12 cellular contexts compared by ENCODE assay signal in the genomic region with DNA sequence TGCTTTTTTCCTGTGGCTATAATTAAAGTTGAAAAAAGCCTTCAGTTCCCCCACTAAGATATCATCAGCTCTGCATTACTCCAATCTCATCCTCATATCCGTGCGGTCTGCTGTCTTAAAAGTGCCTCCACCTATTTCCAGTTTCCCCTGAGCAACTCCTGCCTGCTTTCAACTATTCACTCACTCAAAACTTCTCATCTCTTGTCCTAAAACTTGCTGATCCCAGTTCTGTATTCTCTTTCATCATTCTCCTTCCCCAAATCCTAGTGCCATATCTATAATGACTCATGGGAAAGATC. TPM values are rescaled to one million over a fixed set of nuclear protein-coding genes. Genes with fewer than 3 reads are reported as not detected.
DNase-seq lines count a peak whose midpoint lies in the region; ATAC-seq, FAIRE-seq and TF ChIP-seq lines count a peak whose summit lies in the region.
"Had no signal": no experiment of that assay in that cellular context is flagged by ENCODE, and none has a peak within 500 bp of the region (broad histone marks: within the 10 kb centered on the region; RNA-seq: fewer than 3 reads in every experiment).

No MANE protein-coding gene starts in this region.

- no peak for FAIRE-seq in frontal cortex (lab: Jason Lieb, UNC)

- H3K4me3 ChIP-seq in RWPE2 (ENCODE audit: severe bottlenecking): no peak overlapping the region
- no peak overlapping the region for H3K4me3 ChIP-seq in smooth muscle cell

- no peak overlapping the region for H2AFZ ChIP-seq in smooth muscle cell (ENCODE audit: low read depth)
- H2AFZ ChIP-seq: parathyroid adenoma had no signal

- no peak for TF ChIP-seq CTCF in activated CD8-positive, alpha-beta T cell treated with anti-CD3 and anti-CD28 coated beads for 36 hours (IDR thresholded peaks at IDR 0.05)
- TF ChIP-seq CTCF in RWPE2 (IDR thresholded peaks at IDR 0.05; ENCODE audit: poor library complexity, severe bottlenecking) (no peak), smooth muscle cell (IDR thresholded peaks at IDR 0.05; ENCODE audit: borderline replicate concordance, insufficient read depth, poor library complexity, severe bottlenecking) (no peak)

- H3K27me3 ChIP-seq in RWPE2 (ENCODE audit: insufficient read depth, poor library complexity, severe bottlenecking): no peaks in the 10 kb centered on the region
- no peaks in the 10 kb centered on the region for H3K27me3 ChIP-seq in smooth muscle cell (ENCODE audit: low read depth)

- no peak overlapping the region for H3K4me3 Mint-ChIP-seq in activated CD8-positive, alpha-beta T cell treated with anti-CD3 and anti-CD28 coated beads for 36 hours
- H3K4me3 Mint-ChIP-seq in activated CD8-positive, alpha-beta T cell treated with anti-CD3 and anti-CD28 coated beads, Interleukin-2, amount 10 ng/mL, durations not matched to agents 7 days and 5 days: no peak overlapping the region
- H3K4me3 Mint-ChIP-seq in dendritic cell treated with granulocyte-macrophage colony-stimulating factor and Interleukin-4, amounts not matched to agents 40 ng/mL and 50 ng/mL, for 4 days: no peak overlapping the region

- H3K4me1 Mint-ChIP-seq in activated CD8-positive, alpha-beta T cell treated with anti-CD3 and anti-CD28 coated beads for 36 hours (ENCODE audit: low read depth): peaks cover 29% of the 10 kb centered on the region
- peaks cover 3% of the 10 kb centered on the region for H3K4me1 Mint-ChIP-seq in activated CD8-positive, alpha-beta T cell treated with anti-CD3 and anti-CD28 coated beads, Interleukin-2, amount 10 ng/mL, durations not matched to agents 7 days and 5 days (ENCODE audit: low read depth)
- H3K4me1 Mint-ChIP-seq in dendritic cell treated with granulocyte-macrophage colony-stimulating factor and Interleukin-4, amounts not matched to agents 40 ng/mL and 50 ng/mL, for 4 days (ENCODE audit: low read depth): peaks cover 21% of the 10 kb centered on the region

- H3K27ac ChIP-seq in RWPE2 (ENCODE audit: poor library complexity, severe bottlenecking): peak overlapping the region; percentile 59
- H3K27ac ChIP-seq in smooth muscle cell (ENCODE audit: low read depth): peak overlapping the region; percentile 98
- H3K27ac ChIP-seq: parathyroid adenoma had no signal

- no peaks in the 10 kb centered on the region for H3K9me3 Mint-ChIP-seq in activated CD8-positive, alpha-beta T cell treated with anti-CD3 and anti-CD28 coated beads for 36 hours
- H3K9me3 Mint-ChIP-seq in activated CD8-positive, alpha-beta T cell treated with anti-CD3 and anti-CD28 coated beads, Interleukin-2, amount 10 ng/mL, durations not matched to agents 7 days and 5 days (ENCODE audit: insufficient read depth): no peaks in the 10 kb centered on the region
- no peaks in the 10 kb centered on the region for H3K9me3 Mint-ChIP-seq in dendritic cell treated with granulocyte-macrophage colony-stimulating factor and Interleukin-4, amounts not matched to agents 40 ng/mL and 50 ng/mL, for 4 days

- peaks cover 80% of the 10 kb centered on the region for H3K79me2 ChIP-seq in smooth muscle cell (ENCODE audit: low read depth)

- H3K4me1 ChIP-seq in RWPE2 (ENCODE audit: insufficient read depth, poor library complexity, severe bottlenecking): peaks cover 27% of the 10 kb centered on the region
- H3K4me1 ChIP-seq in smooth muscle cell (ENCODE audit: low read depth): no peaks in the 10 kb centered on the region
- H3K4me1 ChIP-seq: parathyroid adenoma had no signal

- H3K4me2 ChIP-seq in smooth muscle cell: peak overlapping the region; percentile 72

- CTCF ChIA-PET in activated CD8-positive, alpha-beta T cell treated with anti-CD3 and anti-CD28 coated beads for 36 hours (lab: Charles Lee): no interaction called here
- CTCF ChIA-PET in activated CD8-positive, alpha-beta T cell treated with anti-CD3 and anti-CD28 coated beads, Interleukin-2, amount 10 ng/mL, durations not matched to agents 7 days and 5 days (lab: Charles Lee): no interaction called here

- H3K27me3 Mint-ChIP-seq in activated CD8-positive, alpha-beta T cell treated with anti-CD3 and anti-CD28 coated beads for 36 hours: no peaks in the 10 kb centered on the region
- H3K27me3 Mint-ChIP-seq in activated CD8-positive, alpha-beta T cell treated with anti-CD3 and anti-CD28 coated beads, Interleukin-2, amount 10 ng/mL, durations not matched to agents 7 days and 5 days (ENCODE audit: low read depth): no peaks in the 10 kb centered on the region
- no peaks in the 10 kb centered on the region for H3K27me3 Mint-ChIP-seq in dendritic cell treated with granulocyte-macrophage colony-stimulating factor and Interleukin-4, amounts not matched to agents 40 ng/mL and 50 ng/mL, for 4 days

- POLR2A ChIA-PET in activated CD8-positive, alpha-beta T cell treated with anti-CD3 and anti-CD28 coated beads for 36 hours (lab: Charles Lee): interaction anchor here (1.0 kb wide), 1 partner anchor 53 kb away, joined by 3 read pairs; no protein-coding TSS in a partner anchor
- POLR2A ChIA-PET in activated CD8-positive, alpha-beta T cell treated with anti-CD3 and anti-CD28 coated beads, Interleukin-2, amount 10 ng/mL, durations not matched to agents 7 days and 5 days (lab: Charles Lee): no interaction called here

- no peak for ATAC-seq in activated CD8-positive, alpha-beta T cell treated with anti-CD3 and anti-CD28 coated beads for 36 hours
- ATAC-seq in activated CD8-positive, alpha-beta T cell treated with anti-CD3 and anti-CD28 coated beads, Interleukin-2, amount 10 ng/mL, durations not matched to agents 7 days and 5 days: no peak
- ATAC-seq in RWPE2 (ENCODE audit: low read depth) (no peak; the same call in 2 of the 3 replicates), HG03280 (IDR thresholded peaks at IDR 0.05; ENCODE audit: unreplicated experiment) (no peak), HG03196 (IDR thresholded peaks at IDR 0.05; ENCODE audit: unreplicated experiment) (no peak)
- ATAC-seq: left lobe of liver had no signal

- peaks cover 13% of the 10 kb centered on the region for H4K20me1 ChIP-seq in smooth muscle cell (ENCODE audit: low read depth)

- H3K27ac Mint-ChIP-seq in activated CD8-positive, alpha-beta T cell treated with anti-CD3 and anti-CD28 coated beads for 36 hours: peak overlapping the region; percentile 51
- no peak overlapping the region for H3K27ac Mint-ChIP-seq in activated CD8-positive, alpha-beta T cell treated with anti-CD3 and anti-CD28 coated beads, Interleukin-2, amount 10 ng/mL, durations not matched to agents 7 days and 5 days
- H3K27ac Mint-ChIP-seq in dendritic cell treated with granulocyte-macrophage colony-stimulating factor and Interleukin-4, amounts not matched to agents 40 ng/mL and 50 ng/mL, for 4 days: peak overlapping the region; percentile 22

- DNase-seq in activated CD8-positive, alpha-beta T cell treated with anti-CD3 and anti-CD28 coated beads for 36 hours: no peak
- no peak for DNase-seq in activated CD8-positive, alpha-beta T cell treated with anti-CD3 and anti-CD28 coated beads, Interleukin-2, amount 10 ng/mL, durations not matched to agents 7 days and 5 days
- DNase-seq in RWPE2 (ENCODE audit: low spot score) (no peak), smooth muscle cell (lab: John Stamatoyannopoulos, UW; ENCODE audit: unreplicated experiment) (no peak), frontal cortex (ENCODE audit: low spot score in 2 of 2) (no peak)
- DNase-seq: NCI-H1694 treated with DMSO at 0.1 percent for 48 hours; stimulated activated CD4-positive, alpha-beta T cell treated with anti-CD3 and anti-CD28 coated beads, Interleukin-12 subunit alpha, Interleukin-12 subunit beta, amount 100 ng/mL, for 4 hours had no signal

- 34% methylated on average over 2 of the region's 2 CpGs for WGBS in smooth muscle cell (ENCODE audit: low lambda C conversion rate)

- H3K36me3 Mint-ChIP-seq in activated CD8-positive, alpha-beta T cell treated with anti-CD3 and anti-CD28 coated beads for 36 hours (ENCODE audit: low read depth): peaks cover 19% of the 10 kb centered on the region
- H3K36me3 Mint-ChIP-seq in activated CD8-positive, alpha-beta T cell treated with anti-CD3 and anti-CD28 coated beads, Interleukin-2, amount 10 ng/mL, durations not matched to agents 7 days and 5 days (ENCODE audit: low read depth): peaks cover 10% of the 10 kb centered on the region
- H3K36me3 Mint-ChIP-seq in dendritic cell treated with granulocyte-macrophage colony-stimulating factor and Interleukin-4, amounts not matched to agents 40 ng/mL and 50 ng/mL, for 4 days (ENCODE audit: low read depth): peaks cover 32% of the 10 kb centered on the region

- intact Hi-C loops in activated CD8-positive, alpha-beta T cell treated with anti-CD3 and anti-CD28 coated beads for 36 hours (cut with micrococcal nuclease): no loop called here
- intact Hi-C loops in dendritic cell treated with granulocyte-macrophage colony-stimulating factor and Interleukin-4, amounts not matched to agents 40 ng/mL and 50 ng/mL, for 4 days (cut with micrococcal nuclease): no loop called here

- H3K9ac ChIP-seq in smooth muscle cell (ENCODE audit: low read depth): peak overlapping the region; percentile 85
- H3K9ac ChIP-seq: parathyroid adenoma had no signal

- H3K9me3 ChIP-seq in RWPE2 (ENCODE audit: severe bottlenecking) (no peaks in the 10 kb centered on the region), smooth muscle cell (replicated peaks; ENCODE audit: low read depth) (no peaks in the 10 kb centered on the region)

- H3K36me3 ChIP-seq in RWPE2 (ENCODE audit: low read depth): no peaks in the 10 kb centered on the region
- H3K36me3 ChIP-seq in smooth muscle cell (ENCODE audit: low read depth): no peaks in the 10 kb centered on the region

- H3F3A ChIP-seq in smooth muscle cell (ENCODE audit: low read depth): no peaks in the 10 kb centered on the region

RNA-seq across cellular contexts. Expression of a gene that starts 20.0 kb away (rescaled TPM):
- total RNA-seq in activated CD8-positive, alpha-beta T cell treated with anti-CD3 and anti-CD28 coated beads for 36 hours: 10 to 100 TPM in 1 of 2 experiments, 1 to 10 TPM in 1; 8.3 to 10.1 TPM
- total RNA-seq in activated CD8-positive, alpha-beta T cell treated with anti-CD3 and anti-CD28 coated beads, Interleukin-2, amount 10 ng/mL, durations not matched to agents 7 days and 5 days: 10 to 100 TPM; 10.7 to 13.6 TPM
- total RNA-seq in smooth muscle cell (22.0 and 32.7 TPM in 2 replicates), frontal cortex (14.7 TPM)
- 26.8 and 27.2 TPM in 2 replicates for polyA plus RNA-seq in smooth muscle cell
